In the genomic region with DNA sequence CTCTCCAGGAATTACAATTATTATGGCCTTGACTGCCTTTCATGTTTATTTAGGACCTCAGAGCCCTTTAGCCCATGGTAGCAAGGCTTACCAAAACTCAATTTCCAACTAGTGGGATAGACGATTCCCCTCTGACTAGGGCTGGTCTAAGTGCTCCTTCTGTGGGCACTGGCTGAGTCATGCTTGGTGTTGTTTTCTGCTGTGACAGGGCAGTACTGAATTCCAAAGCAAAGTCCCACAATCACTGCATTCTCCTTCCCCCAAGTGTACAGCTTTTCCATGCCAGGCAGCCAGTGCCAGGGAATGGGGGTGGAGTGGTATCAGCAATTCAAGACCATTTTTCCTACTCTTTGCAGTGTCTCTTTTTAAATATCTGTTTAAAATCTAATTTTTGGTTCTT, we compare ENCODE assay signal across 16 cellular contexts.
DNase-seq lines count a peak whose midpoint lies in the region; ATAC-seq and TF ChIP-seq lines count a peak whose summit lies in the region.
"Had no signal": no experiment of that assay in that cellular context is flagged by ENCODE, and none has a peak within 500 bp of the region (broad histone marks: within the 10 kb centered on the region; RNA-seq: fewer than 3 reads in every experiment).

No MANE protein-coding gene starts in this region.

- intact Hi-C loops in PC-3 (cut with micrococcal nuclease): no loop called here

- no peaks in the 10 kb centered on the region for H4K20me1 ChIP-seq in PC-3 (ENCODE audit: low read length)
- H4K20me1 ChIP-seq: BLaER1 treated with 17β-estradiol and CSF1 and Interleukin-3, amounts not matched to agents 10 nM and 100 nM had no signal

- no peaks in the 10 kb centered on the region for H3K9me2 ChIP-seq in PC-3 (replicated peaks; ENCODE audit: low read length)

- no peaks in the 10 kb centered on the region for H3K27me3 ChIP-seq in PC-3 (ENCODE audit: low read length)
- H3K27me3 ChIP-seq: BLaER1 treated with 17β-estradiol and CSF1 and Interleukin-3, amounts not matched to agents 10 nM and 100 nM had no signal

- no peaks in the 10 kb centered on the region for H3K36me3 ChIP-seq in PC-3 (ENCODE audit: low read depth, low read length)
- H3K36me3 ChIP-seq: BLaER1 treated with 17β-estradiol and CSF1 and Interleukin-3, amounts not matched to agents 10 nM and 100 nM had no signal

- no peak overlapping the region for H3K4me3 ChIP-seq in PC-3 (ENCODE audit: low read length)
- H3K4me3 ChIP-seq in epithelial cell of esophagus (ENCODE audit: low read length): no peak overlapping the region
- H3K4me3 ChIP-seq: BLaER1 treated with 17β-estradiol and CSF1 and Interleukin-3, amounts not matched to agents 10 nM and 100 nM had no signal

- H3K4me1 ChIP-seq in PC-3 (ENCODE audit: insufficient read depth, low read length): peaks cover under 1% of the 10 kb centered on the region; the same call in 1 of the 2 replicates
- H3K4me1 ChIP-seq: BLaER1 treated with 17β-estradiol and CSF1 and Interleukin-3, amounts not matched to agents 10 nM and 100 nM had no signal

- H3K9me3 ChIP-seq in PC-3 (ENCODE audit: low read length): no peaks in the 10 kb centered on the region
- H3K9me3 ChIP-seq: BLaER1 treated with 17β-estradiol and CSF1 and Interleukin-3, amounts not matched to agents 10 nM and 100 nM had no signal

- ATAC-seq in PC-3 (no peak), GM19463 (IDR thresholded peaks at IDR 0.05; ENCODE audit: unreplicated experiment) (no peak), HG03196 (IDR thresholded peaks at IDR 0.05; ENCODE audit: unreplicated experiment) (no peak)

- H2AFZ ChIP-seq in PC-3 (ENCODE audit: low read length): no peak overlapping the region

- H3K4me2 ChIP-seq in PC-3 (ENCODE audit: low read length): no peak overlapping the region
- H3K4me2 ChIP-seq: BLaER1 treated with 17β-estradiol and CSF1 and Interleukin-3, amounts not matched to agents 10 nM and 100 nM had no signal

- CTCF ChIA-PET in PC-3 (lab: Charles Lee): no interaction called here

- no peak overlapping the region for H3K27ac ChIP-seq in PC-3 (ENCODE audit: low read length)
- H3K27ac ChIP-seq: BLaER1 treated with 17β-estradiol and CSF1 and Interleukin-3, amounts not matched to agents 10 nM and 100 nM had no signal

- H3K9ac ChIP-seq in PC-3 (ENCODE audit: low read length): no peak overlapping the region
- H3K9ac ChIP-seq: BLaER1 treated with 17β-estradiol and CSF1 and Interleukin-3, amounts not matched to agents 10 nM and 100 nM had no signal

- BruUV-seq in PC-3 (replicated peaks; lab: Mats Ljungman, UMichigan): no TSS peak

- H3F3A ChIP-seq in PC-3 (ENCODE audit: low read length, unreplicated experiment): no peaks in the 10 kb centered on the region

- H3K79me2 ChIP-seq in PC-3 (ENCODE audit: low read length): no peaks in the 10 kb centered on the region

- no peak for TF ChIP-seq CTCF in PC-3 (conservative IDR thresholded peaks at IDR 0.05; ENCODE audit: low read depth, low read length)
- no peak for TF ChIP-seq CTCF in epithelial cell of esophagus (IDR thresholded peaks at IDR 0.05; ENCODE audit: insufficient read depth, low read depth, low read length, missing control alignments)

- DNase-seq in ELR (ENCODE audit: low read depth): peak; percentile 31
- DNase-seq in PC-3: peak; percentile 25
- peak; percentile 14 for DNase-seq in epithelial cell of esophagus (ENCODE audit: low read depth)
- peak; percentile 70 for DNase-seq in renal cortical epithelial cell (ENCODE audit: low read depth)
- no peak for DNase-seq in cerebellar nuclear complex (lab: John Stamatoyannopoulos, UW)
- DNase-seq in activated CD8-positive, alpha-beta memory T cell treated with anti-CD3 and anti-CD28 coated beads for 24 hours: no peak
- DNase-seq: DMS79, H7, NCI-H1092, NCI-H2107, NCI-H226, NCI-H69, SHP77 had no signal

- POLR2A ChIA-PET in PC-3 (lab: Charles Lee; ENCODE audit: unreplicated experiment): no interaction called here

Comparison
In these comparisons a context has a peak if more than half of its experiments do, and no peak if none do; other contexts are left out.
1. DNase-seq: peak in ELR (single experiment), PC-3 (single experiment), epithelial cell of esophagus (single experiment) and renal cortical epithelial cell (single experiment); none in cerebellar nuclear complex (0 of 2) and activated CD8-positive, alpha-beta memory T cell treated with anti-CD3 and anti-CD28 coated beads for 24 hours (single experiment).